Comparison of ENCODE assay signal across 20 cellular contexts in genomic region chr20:47645632-47646031, GRCh38.
DNase-seq lines count a peak whose midpoint lies in the region; ATAC-seq and TF ChIP-seq lines count a peak whose summit lies in the region.
"Had no signal": no experiment of that assay in that cellular context is flagged by ENCODE, and none has a peak within 500 bp of the region (broad histone marks: within the 10 kb centered on the region; RNA-seq: fewer than 3 reads in every experiment).

No MANE protein-coding gene starts in this region.

- CTCF ChIA-PET in activated CD4-positive, alpha-beta T cell treated with anti-CD3 and anti-CD28 coated beads, Interleukin-2, amount 10 ng/mL, durations not matched to agents 7 days and 5 days (lab: Charles Lee), result interaction anchor here (0.6 kb wide), 1 partner anchor 8 kb away, joined by 3 read pairs; no protein-coding TSS in a partner anchor
- CTCF ChIA-PET in CD4-positive, alpha-beta T cell (lab: Charles Lee), result no interaction called here

- POLR2A ChIA-PET in activated CD4-positive, alpha-beta T cell treated with anti-CD3 and anti-CD28 coated beads, Interleukin-2, amount 10 ng/mL, durations not matched to agents 7 days and 5 days (lab: Charles Lee), result no interaction called here
- POLR2A ChIA-PET in CD4-positive, alpha-beta T cell (lab: Charles Lee), result no interaction called here

- H3K27me3 Mint-ChIP-seq in activated CD4-positive, alpha-beta T cell treated with anti-CD3 and anti-CD28 coated beads, Interleukin-2, amount 10 ng/mL, durations not matched to agents 24 days and 14 days, result no peaks in the 10 kb centered on the region
- no peaks in the 10 kb centered on the region for H3K27me3 Mint-ChIP-seq in activated CD4-positive, alpha-beta T cell treated with anti-CD3 and anti-CD28 coated beads, Interleukin-2, amount 10 ng/mL, durations not matched to agents 7 days and 5 days
- H3K27me3 Mint-ChIP-seq in CD4-positive, alpha-beta T cell, result no peaks in the 10 kb centered on the region
- no peaks in the 10 kb centered on the region for H3K27me3 Mint-ChIP-seq in activated T-helper 17 cell treated with anti-CD3 and anti-CD28 coated beads, Interleukin-2, amount 50 U/mL, for 72 hours
- no peaks in the 10 kb centered on the region for H3K27me3 Mint-ChIP-seq in osteocyte (ENCODE audit: unreplicated experiment)

- H3K27ac ChIP-seq in CD4-positive, alpha-beta T cell (ENCODE audit: low read depth, low read length), result no peak overlapping the region
- H3K27ac ChIP-seq in substantia nigra (ENCODE audit: low read depth, low read length, poor library complexity, severe bottlenecking), result no peak overlapping the region
- H3K27ac ChIP-seq: C4-2B had no signal

- peaks cover 66% of the 10 kb centered on the region for H3K36me3 Mint-ChIP-seq in activated CD4-positive, alpha-beta T cell treated with anti-CD3 and anti-CD28 coated beads, Interleukin-2, amount 10 ng/mL, durations not matched to agents 24 days and 14 days (ENCODE audit: low read depth)
- peaks cover 60% of the 10 kb centered on the region for H3K36me3 Mint-ChIP-seq in activated CD4-positive, alpha-beta T cell treated with anti-CD3 and anti-CD28 coated beads, Interleukin-2, amount 10 ng/mL, durations not matched to agents 7 days and 5 days (ENCODE audit: low read depth)
- peaks cover 89% of the 10 kb centered on the region for H3K36me3 Mint-ChIP-seq in CD4-positive, alpha-beta T cell (ENCODE audit: low read depth)
- H3K36me3 Mint-ChIP-seq in activated T-helper 17 cell treated with anti-CD3 and anti-CD28 coated beads, Interleukin-2, amount 50 U/mL, for 72 hours (ENCODE audit: low read depth), result peaks cover 98% of the 10 kb centered on the region
- peaks cover 56% of the 10 kb centered on the region for H3K36me3 Mint-ChIP-seq in osteocyte (ENCODE audit: unreplicated experiment)

- ATAC-seq in CD4-positive, alpha-beta T cell (ENCODE audit: poor library complexity), result no peak
- no peak for ATAC-seq in activated T-helper 17 cell treated with anti-CD3 and anti-CD28 coated beads, Interleukin-2, amount 50 U/mL, for 72 hours (replicated peaks)
- no peak for ATAC-seq in GM21367 (IDR thresholded peaks at IDR 0.05; ENCODE audit: unreplicated experiment)
- ATAC-seq in GM19397 (IDR thresholded peaks at IDR 0.05; ENCODE audit: unreplicated experiment), result no peak
- ATAC-seq: Panc1, Right ventricle myocardium inferior had no signal

- H3K9me3 Mint-ChIP-seq in activated CD4-positive, alpha-beta T cell treated with anti-CD3 and anti-CD28 coated beads, Interleukin-2, amount 10 ng/mL, durations not matched to agents 24 days and 14 days, result no peaks in the 10 kb centered on the region
- H3K9me3 Mint-ChIP-seq in activated CD4-positive, alpha-beta T cell treated with anti-CD3 and anti-CD28 coated beads, Interleukin-2, amount 10 ng/mL, durations not matched to agents 7 days and 5 days, result no peaks in the 10 kb centered on the region
- H3K9me3 Mint-ChIP-seq in CD4-positive, alpha-beta T cell, result no peaks in the 10 kb centered on the region
- H3K9me3 Mint-ChIP-seq in activated T-helper 17 cell treated with anti-CD3 and anti-CD28 coated beads, Interleukin-2, amount 50 U/mL, for 72 hours, result no peaks in the 10 kb centered on the region
- H3K9me3 Mint-ChIP-seq in osteocyte (ENCODE audit: unreplicated experiment), result no peaks in the 10 kb centered on the region

- DNase-seq in activated CD4-positive, alpha-beta T cell treated with anti-CD3 and anti-CD28 coated beads, Interleukin-2, amount 10 ng/mL, durations not matched to agents 24 days and 14 days, result peak; percentile 44
- DNase-seq in activated CD4-positive, alpha-beta T cell treated with anti-CD3 and anti-CD28 coated beads, Interleukin-2, amount 10 ng/mL, durations not matched to agents 7 days and 5 days, result no peak
- no peak for DNase-seq in CD4-positive, alpha-beta T cell
- DNase-seq in osteocyte (ENCODE audit: extremely low spot score, unreplicated experiment) (no peak), substantia nigra (lab: John Stamatoyannopoulos, UW) (no peak)
- DNase-seq: Calu3, DMS53, H7, IMR-90, NCI-H1105 treated with DMSO at 0.1 percent for 48 hours, NCI-H1694 treated with DMSO at 0.1 percent for 48 hours, NCI-H2107, NCI-H2227 treated with DMSO at 0.1 percent for 48 hours, NCI-H524 had no signal

- H3K9me3 ChIP-seq in CD4-positive, alpha-beta T cell (ENCODE audit: control insufficient read depth, low read length), result no peaks in the 10 kb centered on the region

- TF ChIP-seq CTCF in CD4-positive, alpha-beta T cell (IDR thresholded peaks at IDR 0.05), result no peak
- no peak for TF ChIP-seq CTCF in osteocyte (IDR thresholded peaks at IDR 0.05)

- intact Hi-C loops in activated CD4-positive, alpha-beta T cell treated with anti-CD3 and anti-CD28 coated beads, Interleukin-2, amount 10 ng/mL, durations not matched to agents 24 days and 14 days (cut with micrococcal nuclease), result no loop called here
- intact Hi-C loops in CD4-positive, alpha-beta T cell (cut with DNase I, micrococcal nuclease), result no loop called here

- peaks cover 3% of the 10 kb centered on the region for H3K4me1 Mint-ChIP-seq in activated CD4-positive, alpha-beta T cell treated with anti-CD3 and anti-CD28 coated beads, Interleukin-2, amount 10 ng/mL, durations not matched to agents 24 days and 14 days
- H3K4me1 Mint-ChIP-seq in activated CD4-positive, alpha-beta T cell treated with anti-CD3 and anti-CD28 coated beads, Interleukin-2, amount 10 ng/mL, durations not matched to agents 7 days and 5 days, result no peaks in the 10 kb centered on the region
- H3K4me1 Mint-ChIP-seq in CD4-positive, alpha-beta T cell (ENCODE audit: low read depth), result no peaks in the 10 kb centered on the region
- H3K4me1 Mint-ChIP-seq in activated T-helper 17 cell treated with anti-CD3 and anti-CD28 coated beads, Interleukin-2, amount 50 U/mL, for 72 hours, result no peaks in the 10 kb centered on the region
- peaks cover 5% of the 10 kb centered on the region for H3K4me1 Mint-ChIP-seq in osteocyte (ENCODE audit: unreplicated experiment)

- no peak overlapping the region for H3K27ac Mint-ChIP-seq in activated CD4-positive, alpha-beta T cell treated with anti-CD3 and anti-CD28 coated beads, Interleukin-2, amount 10 ng/mL, durations not matched to agents 24 days and 14 days
- H3K27ac Mint-ChIP-seq in activated CD4-positive, alpha-beta T cell treated with anti-CD3 and anti-CD28 coated beads, Interleukin-2, amount 10 ng/mL, durations not matched to agents 7 days and 5 days, result no peak overlapping the region
- peak overlapping the region; percentile 35 for H3K27ac Mint-ChIP-seq in CD4-positive, alpha-beta T cell
- peak overlapping the region; percentile 60 for H3K27ac Mint-ChIP-seq in activated T-helper 17 cell treated with anti-CD3 and anti-CD28 coated beads, Interleukin-2, amount 50 U/mL, for 72 hours
- H3K27ac Mint-ChIP-seq in osteocyte (ENCODE audit: unreplicated experiment), result peak overlapping the region; percentile 37

- H3K27me3 ChIP-seq in CD4-positive, alpha-beta T cell (ENCODE audit: control insufficient read depth, insufficient read depth, low read length), result no peaks in the 10 kb centered on the region

- no peak overlapping the region for H3K4me3 Mint-ChIP-seq in activated CD4-positive, alpha-beta T cell treated with anti-CD3 and anti-CD28 coated beads, Interleukin-2, amount 10 ng/mL, durations not matched to agents 24 days and 14 days
- no peak overlapping the region for H3K4me3 Mint-ChIP-seq in activated CD4-positive, alpha-beta T cell treated with anti-CD3 and anti-CD28 coated beads, Interleukin-2, amount 10 ng/mL, durations not matched to agents 7 days and 5 days
- H3K4me3 Mint-ChIP-seq in CD4-positive, alpha-beta T cell, result no peak overlapping the region
- no peak overlapping the region for H3K4me3 Mint-ChIP-seq in activated T-helper 17 cell treated with anti-CD3 and anti-CD28 coated beads, Interleukin-2, amount 50 U/mL, for 72 hours
- H3K4me3 Mint-ChIP-seq in osteocyte (ENCODE audit: unreplicated experiment), result no peak overlapping the region

Comparison
In these comparisons a context has a peak if more than half of its experiments do, and no peak if none do; other contexts are left out.
1. H3K27ac Mint-ChIP-seq: peak in CD4-positive, alpha-beta T cell (single experiment), activated T-helper 17 cell treated with anti-CD3 and anti-CD28 coated beads, Interleukin-2, amount 50 U/mL, for 72 hours (single experiment) and osteocyte (single experiment); none in activated CD4-positive, alpha-beta T cell treated with anti-CD3 and anti-CD28 coated beads, Interleukin-2, amount 10 ng/mL, durations not matched to agents 24 days and 14 days (single experiment) and activated CD4-positive, alpha-beta T cell treated with anti-CD3 and anti-CD28 coated beads, Interleukin-2, amount 10 ng/mL, durations not matched to agents 7 days and 5 days (single experiment).